In genomic region chr15:40338041-40338657, GRCh38 we compare ENCODE assay signal across 8 cellular contexts.
DNase-seq lines count a peak whose midpoint lies in the region; ATAC-seq and TF ChIP-seq lines count a peak whose summit lies in the region.

No MANE protein-coding gene starts in this region.

- H3K27me3 Mint-ChIP-seq in nephron (ENCODE audit: low read depth), result peaks cover 5% of the 10 kb centered on the region
- no peaks in the 10 kb centered on the region for H3K27me3 Mint-ChIP-seq in stimulated activated naive CD8-positive, alpha-beta T cell treated with anti-CD3 and anti-CD28 coated beads, Interleukin-15, amount 100 ng/mL, for 72 hours

- no peaks in the 10 kb centered on the region for H3K9me3 Mint-ChIP-seq in nephron
- H3K9me3 Mint-ChIP-seq in stimulated activated naive CD8-positive, alpha-beta T cell treated with anti-CD3 and anti-CD28 coated beads, Interleukin-15, amount 100 ng/mL, for 72 hours, result no peaks in the 10 kb centered on the region

- peak overlapping the region in 2 of 3 experiments; percentile 81 to 87 for H3K27ac Mint-ChIP-seq in nephron
- H3K27ac Mint-ChIP-seq in stimulated activated naive CD8-positive, alpha-beta T cell treated with anti-CD3 and anti-CD28 coated beads, Interleukin-15, amount 100 ng/mL, for 72 hours, result no peak overlapping the region

- peak; percentile 88 for DNase-seq in ELF-1 (ENCODE audit: low read depth, low spot score)
- peak; percentile 67 for DNase-seq in activated T-cell treated with anti-CD3 and anti-CD28 coated beads for 24 hours (ENCODE audit: low read depth)
- DNase-seq in epithelial cell of prostate (ENCODE audit: low read depth, low spot score), result no peak
- DNase-seq in stimulated activated naive CD8-positive, alpha-beta T cell treated with anti-CD3 and anti-CD28 coated beads, Interleukin-15, amount 100 ng/mL, for 72 hours, result peak; percentile 70 to 78

- H3K4me3 Mint-ChIP-seq in nephron, result peak overlapping the region in 1 of 3 experiments; percentile 47
- no peak overlapping the region for H3K4me3 Mint-ChIP-seq in stimulated activated naive CD8-positive, alpha-beta T cell treated with anti-CD3 and anti-CD28 coated beads, Interleukin-15, amount 100 ng/mL, for 72 hours

- H4K20me1 ChIP-seq in OCI-LY3 (ENCODE audit: insufficient read depth, low read length), result no peaks in the 10 kb centered on the region

- peak overlapping the region; percentile 71 for H3K4me2 ChIP-seq in OCI-LY3 (ENCODE audit: low read length)

- peak overlapping the region; percentile 39 for H3K4me3 ChIP-seq in OCI-LY3 (ENCODE audit: low read length)

- H3K27me3 ChIP-seq in OCI-LY3 (ENCODE audit: low read depth, low read length), result no peaks in the 10 kb centered on the region

- peaks cover 60% of the 10 kb centered on the region for H3K4me1 Mint-ChIP-seq in nephron
- peaks cover 35% of the 10 kb centered on the region for H3K4me1 Mint-ChIP-seq in stimulated activated naive CD8-positive, alpha-beta T cell treated with anti-CD3 and anti-CD28 coated beads, Interleukin-15, amount 100 ng/mL, for 72 hours

- H3K27ac ChIP-seq in OCI-LY3 (ENCODE audit: low read length) (no peak overlapping the region), epithelial cell of prostate (peak overlapping the region; percentile 94)

- no peaks in the 10 kb centered on the region for H3K79me2 ChIP-seq in OCI-LY3 (ENCODE audit: low read length)

- H3K9ac ChIP-seq in OCI-LY3 (ENCODE audit: low read length), result no peak overlapping the region

- 0 out of 2 replicates have a peak overlapping the region, but pooled peaks have one; percentile 10 for H2AFZ ChIP-seq in OCI-LY3 (ENCODE audit: low read depth, low read length)

- peak; percentile 61 for ATAC-seq in HG03354 (IDR thresholded peaks at IDR 0.05; ENCODE audit: poor library complexity, severe bottlenecking, unreplicated experiment)
- peak; percentile 89 for ATAC-seq in stimulated activated naive CD8-positive, alpha-beta T cell treated with anti-CD3 and anti-CD28 coated beads, Interleukin-15, amount 100 ng/mL, for 72 hours
- ATAC-seq in GM21825 (IDR thresholded peaks at IDR 0.05; ENCODE audit: unreplicated experiment), result no peak

- TF ChIP-seq CTCF in OCI-LY3 (IDR thresholded peaks at IDR 0.05; ENCODE audit: low read depth, low read length), result peak; percentile 93
- TF ChIP-seq CTCF in nephron (IDR thresholded peaks at IDR 0.05; ENCODE audit: unreplicated experiment in 3 of 3), result peak; percentile 67 to 92 (median 74)

- no peaks in the 10 kb centered on the region for H3K36me3 Mint-ChIP-seq in nephron (ENCODE audit: low read depth)

- no peaks in the 10 kb centered on the region for H3K36me3 ChIP-seq in OCI-LY3 (replicated peaks; ENCODE audit: low read depth, low read length)

- H3K9me3 ChIP-seq in OCI-LY3 (ENCODE audit: insufficient read depth, low read length), result no peaks in the 10 kb centered on the region

- H3K4me1 ChIP-seq in OCI-LY3 (ENCODE audit: low read length), result peaks cover 27% of the 10 kb centered on the region

Comparison
In these comparisons a context has a peak if more than half of its experiments do, and no peak if none do; other contexts are left out.
1. H3K27ac Mint-ChIP-seq: peak in nephron (2 of 3); none in stimulated activated naive CD8-positive, alpha-beta T cell treated with anti-CD3 and anti-CD28 coated beads, Interleukin-15, amount 100 ng/mL, for 72 hours (0 of 2).